In the genomic region with DNA sequence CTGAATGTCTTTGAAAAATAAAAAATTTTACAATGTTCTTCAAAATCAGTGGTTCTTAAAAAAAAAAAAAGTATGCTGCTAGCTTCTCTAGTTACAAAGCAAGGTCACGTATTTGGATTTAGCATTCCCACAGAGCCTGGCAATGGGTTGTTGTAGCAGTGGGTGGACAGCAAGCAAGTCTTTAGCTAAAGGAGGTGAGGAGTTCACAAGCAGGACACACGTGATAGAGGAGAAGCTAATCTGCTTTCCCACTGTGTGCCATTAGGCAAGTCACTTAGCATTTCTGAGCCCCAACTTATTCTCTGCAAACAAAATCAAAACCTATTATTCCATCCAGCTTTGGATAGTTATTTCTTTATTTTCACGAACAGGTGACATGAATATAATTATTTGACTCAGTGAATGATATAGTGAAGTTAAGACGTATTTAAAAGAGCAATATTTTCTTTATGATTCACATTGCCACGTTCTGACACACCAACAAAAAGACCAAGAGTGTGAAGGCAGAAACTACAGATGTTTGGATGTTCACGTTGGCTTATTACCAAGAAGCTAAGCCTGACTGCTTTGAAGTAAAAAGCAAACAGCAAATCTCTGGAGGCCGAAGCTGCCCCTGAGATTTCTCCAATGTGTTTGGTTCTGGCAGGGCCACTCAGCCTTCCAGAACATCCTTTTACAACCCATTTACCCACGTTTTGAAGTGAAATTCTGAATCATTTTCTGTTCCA, we compare ENCODE assay signal across 1 cellular context.
TF ChIP-seq lines count a peak whose summit lies in the region.

No MANE protein-coding gene starts in this region.

TF ChIP-seq in GM23338, 12 proteins besides CTCF, POLR2A, EP300 and RAD21 (continued from another document):
- TF ChIP-seq, protein P1, sequence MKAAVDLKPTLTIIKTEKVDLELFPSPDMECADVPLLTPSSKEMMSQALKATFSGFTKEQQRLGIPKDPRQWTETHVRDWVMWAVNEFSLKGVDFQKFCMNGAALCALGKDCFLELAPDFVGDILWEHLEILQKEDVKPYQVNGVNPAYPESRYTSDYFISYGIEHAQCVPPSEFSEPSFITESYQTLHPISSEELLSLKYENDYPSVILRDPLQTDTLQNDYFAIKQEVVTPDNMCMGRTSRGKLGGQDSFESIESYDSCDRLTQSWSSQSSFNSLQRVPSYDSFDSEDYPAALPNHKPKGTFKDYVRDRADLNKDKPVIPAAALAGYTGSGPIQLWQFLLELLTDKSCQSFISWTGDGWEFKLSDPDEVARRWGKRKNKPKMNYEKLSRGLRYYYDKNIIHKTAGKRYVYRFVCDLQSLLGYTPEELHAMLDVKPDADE (IDR thresholded peaks at IDR 0.05) = no peak
